Comparison of ENCODE assay signal across 8 cellular contexts in genomic region chr1:246753670-246754535, GRCh38.
DNase-seq lines count a peak whose midpoint lies in the region; ATAC-seq and TF ChIP-seq lines count a peak whose summit lies in the region.

No MANE protein-coding gene starts in this region.

- ATAC-seq in GM21786 (IDR thresholded peaks at IDR 0.05; ENCODE audit: unreplicated experiment), result peak; percentile 94
- ATAC-seq in GM19467 (IDR thresholded peaks at IDR 0.05; ENCODE audit: unreplicated experiment), result no peak

- TF ChIP-seq CTCF in LNCAP (IDR thresholded peaks at IDR 0.05), result peak; percentile 96

- DNase-seq in GDM1 (lab: John Stamatoyannopoulos, UW), result peak; percentile 30
- DNase-seq in T follicular helper cell (ENCODE audit: low read depth), result peak; percentile 31
- peak in 35 of 56 donors; percentile 4 to 61 (median 18) for DNase-seq in amygdala (lab: John Stamatoyannopoulos, UW)
- DNase-seq in hypothalamus (lab: John Stamatoyannopoulos, UW), result peak in 29 of 51 donors; percentile 1 to 56 (median 21)
- peak; percentile 26 for DNase-seq in smooth muscle cell of the brain vasculature (ENCODE audit: low read depth, low spot score)
